ENCODE assay signal across 8 cellular contexts in the genomic region with DNA sequence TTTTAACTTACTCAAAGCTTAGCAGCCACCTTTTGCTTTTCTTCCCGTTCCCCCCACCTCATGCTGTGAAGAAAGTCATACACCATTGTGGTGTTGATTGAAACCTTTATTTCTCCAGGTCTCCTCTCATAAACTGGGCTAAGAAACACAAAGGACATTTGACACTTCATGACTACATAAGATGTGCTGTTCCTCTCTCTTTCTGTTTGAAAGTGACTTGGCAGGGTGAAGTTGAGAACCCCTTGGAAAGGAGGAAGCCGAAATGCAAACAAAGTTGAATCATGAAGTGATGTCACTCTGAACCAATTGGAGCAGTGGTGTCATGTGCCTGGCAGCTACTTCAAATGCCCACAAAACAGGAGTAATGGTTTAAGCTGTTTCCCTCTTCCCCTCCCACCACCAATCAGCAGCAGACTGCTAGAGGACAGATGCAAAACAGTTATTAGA.
DNase-seq lines count a peak whose midpoint lies in the region; ATAC-seq, FAIRE-seq and TF ChIP-seq lines count a peak whose summit lies in the region.

No MANE protein-coding gene starts in this region.

- no peaks in the 10 kb centered on the region for H3K9me3 Mint-ChIP-seq in mesothelial cell of epicardium

- intact Hi-C loops in left lung (cut with DNase I) (no loop called here), kidney (cut with DNase I) (no loop called here)

- H3K4me3 ChIP-seq in HUES48 (ENCODE audit: low read depth, low read length) (peak overlapping the region; percentile 43), WI38 (ENCODE audit: low read depth, low read length) (peak overlapping the region; percentile 26), left lung (no peak overlapping the region), kidney (ENCODE audit: low read length in 2 of 2) (no peak overlapping the region)

- H3K27ac ChIP-seq in HUES48 (ENCODE audit: low read depth, low read length) (peak overlapping the region; percentile 94), left lung (peak overlapping the region; percentile 46 to 67), kidney (ENCODE audit: low read depth in 2 of 2, low read length in 2 of 2) (no peak overlapping the region)

- H3K27me3 ChIP-seq in HUES48 (ENCODE audit: control insufficient read depth, insufficient read depth, low read length), result no peaks in the 10 kb centered on the region
- no peaks in the 10 kb centered on the region for H3K27me3 ChIP-seq in left lung

- peaks cover 12% of the 10 kb centered on the region for H3K36me3 Mint-ChIP-seq in mesothelial cell of epicardium

- H3K9me3 ChIP-seq in HUES48 (ENCODE audit: control insufficient read depth, insufficient read depth, low read length) (no peaks in the 10 kb centered on the region), left lung (peaks cover 0 to 15% of the 10 kb centered on the region in 2 donors), kidney (ENCODE audit: control insufficient read depth in 1 of 2, low read length in 2 of 2) (no peaks in the 10 kb centered on the region)

- peak; percentile 83 for ATAC-seq in left lung
- no peak for ATAC-seq in GM21526 (IDR thresholded peaks at IDR 0.05; ENCODE audit: low FRiP score, unreplicated experiment)

- H3K4me3 Mint-ChIP-seq in mesothelial cell of epicardium, result no peak overlapping the region

- TF ChIP-seq CTCF in WI38 (IDR thresholded peaks at IDR 0.05; ENCODE audit: low read depth, low read length) (no peak), left lung (IDR thresholded peaks at IDR 0.05) (no peak), kidney (IDR thresholded peaks at IDR 0.05; ENCODE audit: borderline replicate concordance, extremely low read depth, insufficient read depth) (no peak), mesothelial cell of epicardium (IDR thresholded peaks at IDR 0.05; ENCODE audit: unreplicated experiment) (no peak)

- H3K4me1 ChIP-seq in HUES48 (ENCODE audit: control insufficient read depth, insufficient read depth, low read length) (peaks cover 76% of the 10 kb centered on the region), left lung (peaks cover 4 to 16% of the 10 kb centered on the region in 2 donors), kidney (ENCODE audit: control insufficient read depth in 1 of 2, insufficient read depth in 1 of 2, low read depth in 1 of 2, low read length in 2 of 2) (peaks cover 0 to 4% of the 10 kb centered on the region in 2 donors)

- H3K4me1 Mint-ChIP-seq in mesothelial cell of epicardium, result peaks cover 16% of the 10 kb centered on the region

- DNase-seq in AG08395 (ENCODE audit: low spot score) (peak; percentile 78), left lung (no peak), kidney (no peak), mesothelial cell of epicardium (ENCODE audit: low spot score in 2 of 2, unreplicated experiment in 2 of 2) (no peak)
- DNase-seq in activated effector memory CD4-positive, alpha-beta T cell treated with anti-CD3 and anti-CD28 coated beads, Interleukin-2, amount 50 U/mL, for 16 hours, result no peak

- no peaks in the 10 kb centered on the region for H3K36me3 ChIP-seq in HUES48 (ENCODE audit: control insufficient read depth, insufficient read depth, low read length)
- no peaks in the 10 kb centered on the region for H3K36me3 ChIP-seq in left lung
- no peaks in the 10 kb centered on the region for H3K36me3 ChIP-seq in kidney (ENCODE audit: control insufficient read depth in 1 of 2, insufficient read depth in 2 of 2, low read length in 2 of 2)

- no peak overlapping the region for H3K27ac Mint-ChIP-seq in mesothelial cell of epicardium

- H3K9ac ChIP-seq in HUES48 (ENCODE audit: low read depth, low read length) (peak overlapping the region; percentile 41), kidney (ENCODE audit: low read length in 2 of 2) (no peak overlapping the region)

- no peak for FAIRE-seq in kidney (lab: Jason Lieb, UNC)

- no peaks in the 10 kb centered on the region for H3K27me3 Mint-ChIP-seq in mesothelial cell of epicardium (ENCODE audit: low read depth)

Comparison
In these comparisons a context has a peak if more than half of its experiments do, and no peak if none do; other contexts are left out.
1. H3K27ac ChIP-seq: peak in HUES48 (single experiment) and left lung (2 of 2); none in kidney (0 of 2).
2. H3K4me3 ChIP-seq: peak in HUES48 (single experiment) and WI38 (single experiment); none in left lung (0 of 2) and kidney (0 of 2).